Comparison of ENCODE assay signal across 13 cellular contexts in genomic region chr1:111597433-111597832, GRCh38. TPM values are rescaled to one million over a fixed set of nuclear protein-coding genes. Genes with fewer than 3 reads are reported as not detected.
DNase-seq lines count a peak whose midpoint lies in the region; ATAC-seq and TF ChIP-seq lines count a peak whose summit lies in the region.
"Had no signal": no experiment of that assay in that cellular context is flagged by ENCODE, and none has a peak within 500 bp of the region (broad histone marks: within the 10 kb centered on the region; RNA-seq: fewer than 3 reads in every experiment).

No MANE protein-coding gene starts in this region.

- in situ Hi-C loops in GM13976 (cut with MboI; ENCODE audit: low sequenced_read_pairs, unreplicated experiment) = no loop called here

- no peak for TF ChIP-seq CTCF in activated B cell treated with CpG ODN at 0.5 μM for 24 hours (IDR thresholded peaks at IDR 0.05)
- no peak for TF ChIP-seq CTCF in fibroblast of the aortic adventitia (IDR thresholded peaks at IDR 0.05; ENCODE audit: insufficient read depth, low read length)
- no peak for TF ChIP-seq CTCF in GM13976 (IDR thresholded peaks at IDR 0.05; ENCODE audit: borderline replicate concordance, control extremely low read depth, extremely low read depth, insufficient read depth, missing control alignments)

- peaks cover 95% of the 10 kb centered on the region for H3K4me1 Mint-ChIP-seq in activated CD4-positive, alpha-beta T cell treated with anti-CD3 and anti-CD28 coated beads for 36 hours
- peaks cover 91% of the 10 kb centered on the region for H3K4me1 Mint-ChIP-seq in activated B cell treated with CpG ODN at 0.5 μM for 24 hours
- peaks cover 57 to 90% of the 10 kb centered on the region in 2 donors for H3K4me1 Mint-ChIP-seq in stimulated activated naive B cell treated with anti-CD40 and anti-IgM and Interleukin-4, amounts not matched to agents 10 μg/mL and 1 μg/mL and 100 μg/mL, for 72 hours

- H3K36me3 Mint-ChIP-seq in activated CD4-positive, alpha-beta T cell treated with anti-CD3 and anti-CD28 coated beads for 36 hours (ENCODE audit: low read depth) = peaks cover 6% of the 10 kb centered on the region
- H3K36me3 Mint-ChIP-seq in activated B cell treated with CpG ODN at 0.5 μM for 24 hours (ENCODE audit: low read depth) = no peaks in the 10 kb centered on the region
- peaks cover 22 to 33% of the 10 kb centered on the region in 2 donors for H3K36me3 Mint-ChIP-seq in stimulated activated naive B cell treated with anti-CD40 and anti-IgM and Interleukin-4, amounts not matched to agents 10 μg/mL and 1 μg/mL and 100 μg/mL, for 72 hours

- POLR2A ChIA-PET in activated CD4-positive, alpha-beta T cell treated with anti-CD3 and anti-CD28 coated beads for 36 hours (lab: Charles Lee) = no interaction called here
- POLR2A ChIA-PET in activated B cell treated with CpG ODN at 0.5 μM for 24 hours (lab: Charles Lee) = interaction anchor here (0.7 kb wide), 1 partner anchor 13 kb away, joined by 3 read pairs; no protein-coding TSS in a partner anchor

- CTCF ChIA-PET in activated CD4-positive, alpha-beta T cell treated with anti-CD3 and anti-CD28 coated beads for 36 hours (lab: Charles Lee) = interaction anchor here (1.0 kb wide), 1 partner anchor 22 kb away, joined by 4 read pairs; the partner anchor contains the start of gene RAP1A
- CTCF ChIA-PET in activated B cell treated with CpG ODN at 0.5 μM for 24 hours (lab: Charles Lee) = no interaction called here

- H3K27me3 Mint-ChIP-seq in activated CD4-positive, alpha-beta T cell treated with anti-CD3 and anti-CD28 coated beads for 36 hours = no peaks in the 10 kb centered on the region
- no peaks in the 10 kb centered on the region for H3K27me3 Mint-ChIP-seq in activated B cell treated with CpG ODN at 0.5 μM for 24 hours
- no peaks in the 10 kb centered on the region for H3K27me3 Mint-ChIP-seq in stimulated activated naive B cell treated with anti-CD40 and anti-IgM and Interleukin-4, amounts not matched to agents 10 μg/mL and 1 μg/mL and 100 μg/mL, for 72 hours

- H3K4me3 ChIP-seq in fibroblast of the aortic adventitia (ENCODE audit: low read depth, low read length) = no peak overlapping the region

- H3K27ac Mint-ChIP-seq in activated CD4-positive, alpha-beta T cell treated with anti-CD3 and anti-CD28 coated beads for 36 hours = peak overlapping the region; percentile 64
- peak overlapping the region; percentile 7 for H3K27ac Mint-ChIP-seq in activated B cell treated with CpG ODN at 0.5 μM for 24 hours
- peak overlapping the region; percentile 90 for H3K27ac Mint-ChIP-seq in stimulated activated naive B cell treated with anti-CD40 and anti-IgM and Interleukin-4, amounts not matched to agents 10 μg/mL and 1 μg/mL and 100 μg/mL, for 72 hours

- intact Hi-C loops in activated CD4-positive, alpha-beta T cell treated with anti-CD3 and anti-CD28 coated beads for 36 hours (cut with DNase I, micrococcal nuclease) = loop anchor here in 1 of 2 experiments (10.0 kb wide), 1 partner anchor 453 kb away; the partner anchor contains the start of genes CEPT1 and DRAM2
- intact Hi-C loops in activated B cell treated with CpG ODN at 0.5 μM for 24 hours (cut with micrococcal nuclease) = no loop called here

- H3K9me3 Mint-ChIP-seq in activated CD4-positive, alpha-beta T cell treated with anti-CD3 and anti-CD28 coated beads for 36 hours (ENCODE audit: low read depth) = no peaks in the 10 kb centered on the region
- no peaks in the 10 kb centered on the region for H3K9me3 Mint-ChIP-seq in activated B cell treated with CpG ODN at 0.5 μM for 24 hours
- peaks cover 4 to 5% of the 10 kb centered on the region in 2 donors for H3K9me3 Mint-ChIP-seq in stimulated activated naive B cell treated with anti-CD40 and anti-IgM and Interleukin-4, amounts not matched to agents 10 μg/mL and 1 μg/mL and 100 μg/mL, for 72 hours
- H3K9me3 Mint-ChIP-seq: neural crest cell had no signal

- ATAC-seq in activated CD4-positive, alpha-beta T cell treated with anti-CD3 and anti-CD28 coated beads for 36 hours = no peak
- no peak for ATAC-seq in activated B cell treated with CpG ODN at 0.5 μM for 24 hours (ENCODE audit: low read depth)
- ATAC-seq in stimulated activated naive B cell treated with anti-CD40 and anti-IgM and Interleukin-4, amounts not matched to agents 10 μg/mL and 1 μg/mL and 100 μg/mL, for 72 hours (replicated peaks) = no peak
- ATAC-seq in HG02571 (IDR thresholded peaks at IDR 0.05; ENCODE audit: unreplicated experiment) = no peak

- peak; percentile 34 for DNase-seq in activated CD4-positive, alpha-beta T cell treated with anti-CD3 and anti-CD28 coated beads for 36 hours
- no peak for DNase-seq in activated CD4-positive, alpha-beta T cell treated with anti-CD3 and anti-CD28 coated beads, Interleukin-2, amount 50 U/mL, for 4 hours
- DNase-seq in activated B cell treated with CpG ODN at 0.5 μM for 24 hours (no peak), fibroblast of the aortic adventitia (ENCODE audit: low read depth) (peak; percentile 67), hypothalamus (lab: John Stamatoyannopoulos, UW) (no peak), GM13976 (ENCODE audit: low spot score) (no peak)
- DNase-seq in stimulated activated naive B cell treated with anti-CD40 and anti-IgM and Interleukin-4, amounts not matched to agents 10 μg/mL and 1 μg/mL and 100 μg/mL, for 72 hours = no peak
- DNase-seq: 8988T; activated CD8-positive, alpha-beta memory T cell treated with anti-CD3 and anti-CD28 coated beads, Interleukin-2, amount 50 U/mL, for 48 hours; NCI-H1694; NCI-H524 had no signal

- H3K4me3 Mint-ChIP-seq in activated CD4-positive, alpha-beta T cell treated with anti-CD3 and anti-CD28 coated beads for 36 hours = no peak overlapping the region
- no peak overlapping the region for H3K4me3 Mint-ChIP-seq in activated B cell treated with CpG ODN at 0.5 μM for 24 hours
- H3K4me3 Mint-ChIP-seq in stimulated activated naive B cell treated with anti-CD40 and anti-IgM and Interleukin-4, amounts not matched to agents 10 μg/mL and 1 μg/mL and 100 μg/mL, for 72 hours = no peak overlapping the region
- H3K4me3 Mint-ChIP-seq: neural crest cell had no signal

RNA-seq across cellular contexts. Expression of gene RAP1A, which starts 22.2 kb away (rescaled TPM):
- 100 to 1,000 TPM; 182 to 214 TPM for total RNA-seq in activated CD4-positive, alpha-beta T cell treated with anti-CD3 and anti-CD28 coated beads for 36 hours
- total RNA-seq in activated B cell treated with CpG ODN at 0.5 μM for 24 hours = 92.4 and 93.8 TPM in 2 replicates
- total RNA-seq in fibroblast of the aortic adventitia (ENCODE audit: low replicate concordance) = 21.9 and 36.2 TPM in 2 replicates

Comparison
In these comparisons a context has a peak if more than half of its experiments do, and no peak if none do; other contexts are left out.
1. DNase-seq: peak in activated CD4-positive, alpha-beta T cell treated with anti-CD3 and anti-CD28 coated beads for 36 hours (single experiment) and fibroblast of the aortic adventitia (single experiment); none in activated CD4-positive, alpha-beta T cell treated with anti-CD3 and anti-CD28 coated beads, Interleukin-2, amount 50 U/mL, for 4 hours (0 of 2), activated B cell treated with CpG ODN at 0.5 μM for 24 hours (single experiment), stimulated activated naive B cell treated with anti-CD40 and anti-IgM and Interleukin-4, amounts not matched to agents 10 μg/mL and 1 μg/mL and 100 μg/mL, for 72 hours (single experiment), hypothalamus (0 of 51) and GM13976 (single experiment).
2. H3K27ac Mint-ChIP-seq: peak in every context shown above with its lines; median percentile 90 in stimulated activated naive B cell treated with anti-CD40 and anti-IgM and Interleukin-4, amounts not matched to agents 10 μg/mL and 1 μg/mL and 100 μg/mL, for 72 hours; 64 in activated CD4-positive, alpha-beta T cell treated with anti-CD3 and anti-CD28 coated beads for 36 hours; 7 in activated B cell treated with CpG ODN at 0.5 μM for 24 hours.